8 cellular contexts compared by ENCODE assay signal in genomic region chrX:135484636-135485289, GRCh38. TPM values are rescaled to one million over a fixed set of nuclear protein-coding genes. Genes with fewer than 3 reads are reported as not detected.
DNase-seq lines count a peak whose midpoint lies in the region; ATAC-seq, FAIRE-seq and TF ChIP-seq lines count a peak whose summit lies in the region.

No MANE protein-coding gene starts in this region.

- peak in 1 of 2 experiments; percentile 43; a peak in 2 of 6 replicates for ATAC-seq in A549
- no peak for ATAC-seq in DND-41 (ENCODE audit: insufficient read depth, low read depth)

- H3K9me3 ChIP-seq in A549 (no peaks in the 10 kb centered on the region), DND-41 (ENCODE audit: insufficient read depth, low read length, severe bottlenecking) (no peaks in the 10 kb centered on the region), keratinocyte (ENCODE audit: control insufficient read depth, low read depth, low read length) (no peaks in the 10 kb centered on the region), transverse colon (no peaks in the 10 kb centered on the region), neuronal stem cell (replicated peaks in 1 of 2; ENCODE audit: control insufficient read depth in 2 of 2, insufficient read depth in 1 of 2, low read depth in 1 of 2, low read length in 2 of 2) (no peaks in the 10 kb centered on the region)

- TF ChIP-seq CTCF in A549 (IDR thresholded peaks at IDR 0.05) (peak; percentile 43), DND-41 (IDR thresholded peaks at IDR 0.05; ENCODE audit: borderline replicate concordance, extremely low read depth, low read length, poor library complexity, severe bottlenecking) (peak; percentile 59), keratinocyte (optimal IDR thresholded peaks at IDR 0.05 in 1 of 3, IDR thresholded peaks at IDR 0.05 in 1 of 3, conservative IDR thresholded peaks at IDR 0.05 in 1 of 3; ENCODE audit: extremely low read depth in 1 of 3, insufficient read depth in 2 of 3, low read length in 3 of 3) (peak; percentile 53 to 67 (median 60)), transverse colon (IDR thresholded peaks at IDR 0.05) (peak; percentile 43 to 59 (median 52))

- no peak overlapping the region for H3K4ac ChIP-seq in neuronal stem cell (ENCODE audit: low read length)

- H2BK12ac ChIP-seq in neuronal stem cell (ENCODE audit: low read length): no peak overlapping the region

- H3K27me3 ChIP-seq in DND-41 (ENCODE audit: insufficient read depth, low read length, poor library complexity) (no peaks in the 10 kb centered on the region), keratinocyte (ENCODE audit: control insufficient read depth, extremely low read depth, insufficient read depth, low read length) (no peaks in the 10 kb centered on the region), transverse colon (no peaks in the 10 kb centered on the region), neuronal stem cell (ENCODE audit: control insufficient read depth in 3 of 3, insufficient read depth in 3 of 3, low read depth in 1 of 3, low read length in 3 of 3) (peaks cover 0 to 12% (median 0%) of the 10 kb centered on the region in 3 experiments)

- H2AK5ac ChIP-seq in neuronal stem cell (ENCODE audit: low read depth, low read length): no peak overlapping the region

- no peak overlapping the region for H3K23ac ChIP-seq in neuronal stem cell (ENCODE audit: low read depth, low read length, poor library complexity)

- no peak overlapping the region for H4K8ac ChIP-seq in neuronal stem cell (ENCODE audit: low read depth, low read length)

- H3K4me2 ChIP-seq in A549 (no peak overlapping the region), DND-41 (ENCODE audit: insufficient read depth, low read length) (no peak overlapping the region), keratinocyte (ENCODE audit: control insufficient read depth, extremely low read depth, insufficient read depth, low read depth, low read length) (no peak overlapping the region), neuronal stem cell (ENCODE audit: insufficient read depth, low read length, poor library complexity, severe bottlenecking) (no peak overlapping the region)

- intact Hi-C loops in transverse colon (cut with DNase I; ENCODE audit: low total_unique reads): no loop called here

- H3K79me2 ChIP-seq in DND-41 (ENCODE audit: insufficient read depth, low read length) (no peaks in the 10 kb centered on the region), keratinocyte (ENCODE audit: control insufficient read depth, insufficient read depth, low read length) (no peaks in the 10 kb centered on the region)

- TF ChIP-seq POLR2A in A549 (IDR thresholded peaks at IDR 0.05; ENCODE audit: low read length) (no peak), transverse colon (IDR thresholded peaks at IDR 0.05) (no peak)

- H4K91ac ChIP-seq in neuronal stem cell (ENCODE audit: low read depth, low read length, poor library complexity): no peak overlapping the region

- H3K4me3 ChIP-seq in A549: no peak overlapping the region
- H3K4me3 ChIP-seq in DND-41 (ENCODE audit: low read depth in 1 of 2, low read length in 2 of 2): no peak overlapping the region
- no peak overlapping the region for H3K4me3 ChIP-seq in keratinocyte (ENCODE audit: control insufficient read depth in 2 of 3, extremely low read depth in 1 of 3, insufficient read depth in 2 of 3, low read depth in 1 of 3, low read length in 3 of 3)
- H3K4me3 ChIP-seq in transverse colon: no peak overlapping the region
- H3K4me3 ChIP-seq in neuronal stem cell (ENCODE audit: low read length in 2 of 2): no peak overlapping the region

- H3K9ac ChIP-seq in DND-41 (ENCODE audit: low read depth, low read length) (no peak overlapping the region), keratinocyte (ENCODE audit: control insufficient read depth, extremely low read depth, insufficient read depth, low read length) (no peak overlapping the region), neuronal stem cell (ENCODE audit: low read depth, low read length, poor library complexity) (no peak overlapping the region)

- WGBS in A549 (ENCODE audit: missing lambda C conversion rate): 4% methylated on average over 3 of the region's 3 CpGs
- WGBS in transverse colon (ENCODE audit: low coverage in 1 of 2), 2 donors: 46% methylated on average over 3 of the region's 3 CpGs; no CpG with 5 or more reads in 1 of the 2 donors
- no CpG with 5 or more reads among the region's 3 CpGs for WGBS in neuronal stem cell (ENCODE audit: extremely low coverage in 2 of 2, insufficient read length in 2 of 2, insufficient replicate concordance in 1 of 2), 2 donors

- no peak overlapping the region for H3K18ac ChIP-seq in neuronal stem cell (ENCODE audit: low read length)

- DNase-seq in A549 (ENCODE audit: low read depth in 1 of 2, low spot score in 1 of 2) (peak in 1 of 2 experiments; percentile 32), DND-41 (peak; percentile 4), NCI-H1092 treated with DMSO at 0.1 percent for 48 hours (lab: John Stamatoyannopoulos, UW) (peak; percentile 38), amniotic stem cell (lab: John Stamatoyannopoulos, UW) (peak; percentile 3), keratinocyte (ENCODE audit: low read depth, low spot score) (no peak), transverse colon (no peak), neuronal stem cell (ENCODE audit: low spot score) (no peak), NCI-H128 (lab: John Stamatoyannopoulos, UW; ENCODE audit: unreplicated experiment) (no peak)

- no peaks in the 10 kb centered on the region for H3K79me1 ChIP-seq in neuronal stem cell (ENCODE audit: low read depth, low read length)

- H3K14ac ChIP-seq in neuronal stem cell (ENCODE audit: low read length): no peak overlapping the region

- TF ChIP-seq EP300 in A549 (IDR thresholded peaks at IDR 0.05): no peak
- TF ChIP-seq EP300 in transverse colon (IDR thresholded peaks at IDR 0.05; ENCODE audit: low read depth): no peak

- no peak overlapping the region for H2BK15ac ChIP-seq in neuronal stem cell (ENCODE audit: low read length)

- H3K4me1 ChIP-seq in A549 (no peaks in the 10 kb centered on the region), DND-41 (ENCODE audit: insufficient read depth, low read length) (no peaks in the 10 kb centered on the region), keratinocyte (ENCODE audit: control insufficient read depth, extremely low read depth, insufficient read depth, low read length) (no peaks in the 10 kb centered on the region), transverse colon (no peaks in the 10 kb centered on the region), neuronal stem cell (ENCODE audit: control insufficient read depth in 2 of 2, insufficient read depth in 1 of 2, low read depth in 1 of 2, low read length in 2 of 2) (no peaks in the 10 kb centered on the region)

- peak; percentile 60 to 66 for TF ChIP-seq RAD21 in A549 (conservative IDR thresholded peaks at IDR 0.05 in 1 of 2, IDR thresholded peaks at IDR 0.05 in 1 of 2)

- H2AFZ ChIP-seq in DND-41 (ENCODE audit: low read depth, low read length) (no peak overlapping the region), keratinocyte (ENCODE audit: control insufficient read depth, low read length) (no peak overlapping the region), neuronal stem cell (ENCODE audit: low read length) (no peak overlapping the region)

- in situ Hi-C loops in transverse colon (cut with MboI; ENCODE audit: low pct_ligation_motif_present in 1 of 4, low pct_unique_long_range_greater_than_20kb in 1 of 4, low sequenced_read_pairs in 3 of 4): loop anchor here in 2 of 4 donors (10.0 to 25.0 kb wide), 3 partner anchors 90 to 297 kb away; no protein-coding TSS in a partner anchor

- H2BK5ac ChIP-seq in neuronal stem cell (ENCODE audit: low read length): no peak overlapping the region

- no peaks in the 10 kb centered on the region for H3K36me3 ChIP-seq in DND-41 (ENCODE audit: insufficient read depth, low read length)
- no peaks in the 10 kb centered on the region for H3K36me3 ChIP-seq in keratinocyte (ENCODE audit: control insufficient read depth in 2 of 2, extremely low read depth in 1 of 2, insufficient read depth in 2 of 2, low read length in 2 of 2)
- H3K36me3 ChIP-seq in transverse colon: no peaks in the 10 kb centered on the region
- H3K36me3 ChIP-seq in neuronal stem cell (replicated peaks in 1 of 2; ENCODE audit: control insufficient read depth in 2 of 2, insufficient read depth in 2 of 2, low read length in 2 of 2): no peaks in the 10 kb centered on the region

- POLR2A ChIA-PET in A549 (lab: Yijun Ruan, JAX): no interaction called here

- no peaks in the 10 kb centered on the region for H4K20me1 ChIP-seq in DND-41 (ENCODE audit: insufficient read depth, low read length)
- no peaks in the 10 kb centered on the region for H4K20me1 ChIP-seq in keratinocyte (ENCODE audit: control insufficient read depth, extremely low read depth, insufficient read depth, low read length)

- CTCF ChIA-PET in A549 (lab: Yijun Ruan, JAX): interaction anchor here (0.8 to 1.1 kb wide), 3 partner anchors 30 to 255 kb away, joined by 4 to 8 read pairs (median 4); no protein-coding TSS in a partner anchor

- H3K27ac ChIP-seq in A549 (no peak overlapping the region), DND-41 (ENCODE audit: low read length) (no peak overlapping the region), keratinocyte (ENCODE audit: control insufficient read depth, insufficient read depth, low read length) (no peak overlapping the region), transverse colon (no peak overlapping the region), neuronal stem cell (replicated peaks; ENCODE audit: low read length) (no peak overlapping the region)

- H3K9me1 ChIP-seq in keratinocyte (ENCODE audit: control insufficient read depth, extremely low read depth, insufficient read depth, low read length): no peaks in the 10 kb centered on the region

- FAIRE-seq in A549 (lab: Jason Lieb, UNC) (no peak), keratinocyte (lab: Jason Lieb, UNC) (peak; percentile 26)

- dilution Hi-C loops in keratinocyte (cut with MboI; ENCODE audit: extremely low pct_ligation_motif_present, low sequenced_read_pairs): no loop called here

- no peak overlapping the region for H2BK120ac ChIP-seq in neuronal stem cell (ENCODE audit: low read depth, low read length)

RNA-seq across cellular contexts. Expression of gene INTS6L, which starts 35.7 kb away (rescaled TPM):
- 0.40 and 0.46 TPM in 2 replicates for polyA plus RNA-seq in A549 (2011; rRNA removed)
- polyA plus RNA-seq in A549 (2012; cell fraction: cytosol; rRNA removed): 0.03 and 0.07 TPM in 2 replicates
- polyA plus RNA-seq in A549 (2012; cell fraction: nucleus; rRNA removed): 0.10 and 0.15 TPM in 2 replicates
- 0.16 to 0.30 TPM (median 0.19 TPM) in 3 replicates for polyA plus RNA-seq in A549 (2017; fragmentation: RNase III; extraction: RNeasy Plus Mini Kit Qiagen cat#74134 plus additional on column Dnase treatment)
- 0.12 and 0.24 TPM in 2 replicates for polyA minus RNA-seq in A549 (2011; rRNA and poly(A)+ RNA removed)
- polyA plus RNA-seq in keratinocyte: 5.2 to 14.5 TPM (median 11.4 TPM) in 3 replicates
- 2.4 TPM for polyA plus RNA-seq in keratinocyte (2011; ENCODE audit: low read depth)
- 2.0 and 3.8 TPM in 2 replicates for polyA plus RNA-seq in keratinocyte (2011; cell fraction: cytosol; rRNA removed)
- polyA plus RNA-seq in keratinocyte (2011; cell fraction: nucleus; rRNA removed): 32.2 and 35.8 TPM in 2 replicates
- polyA plus RNA-seq in keratinocyte (2012; ENCODE audit: low replicate concordance): 3.2 and 6.1 TPM in 2 replicates
- 0.89 to 7.8 TPM (median 4.7 TPM) in 3 replicates for polyA minus RNA-seq in keratinocyte
- 1.2 TPM for polyA minus RNA-seq in keratinocyte (2011; cell fraction: cytosol; rRNA and poly(A)+ RNA removed)
- 6.4 and 12.7 TPM in 2 replicates for polyA minus RNA-seq in keratinocyte (2011; cell fraction: nucleus; rRNA and poly(A)+ RNA removed)
- total RNA-seq in transverse colon: 100 to 1,000 TPM in 1 of 4 donors, 10 to 100 TPM in 3; 23.5 to 195 (median 44.4) TPM
- polyA plus RNA-seq in neuronal stem cell (2013, experiment 1 of 2): 5.9 TPM
- polyA plus RNA-seq in neuronal stem cell (2013, experiment 2 of 2): 5.6 TPM

Comparison
In these comparisons a context has a peak if more than half of its experiments do, and no peak if none do; other contexts are left out.
1. DNase-seq: peak in DND-41 (single experiment), NCI-H1092 treated with DMSO at 0.1 percent for 48 hours (single experiment) and amniotic stem cell (single experiment); none in keratinocyte (single experiment), transverse colon (single experiment), neuronal stem cell (single experiment) and NCI-H128 (single experiment).
2. Peak in every context shown above with its lines, with median percentiles within 50 percentile points of each other: CTCF ChIP-seq.